ENCODE assay signal across 17 cellular contexts in the genomic region with DNA sequence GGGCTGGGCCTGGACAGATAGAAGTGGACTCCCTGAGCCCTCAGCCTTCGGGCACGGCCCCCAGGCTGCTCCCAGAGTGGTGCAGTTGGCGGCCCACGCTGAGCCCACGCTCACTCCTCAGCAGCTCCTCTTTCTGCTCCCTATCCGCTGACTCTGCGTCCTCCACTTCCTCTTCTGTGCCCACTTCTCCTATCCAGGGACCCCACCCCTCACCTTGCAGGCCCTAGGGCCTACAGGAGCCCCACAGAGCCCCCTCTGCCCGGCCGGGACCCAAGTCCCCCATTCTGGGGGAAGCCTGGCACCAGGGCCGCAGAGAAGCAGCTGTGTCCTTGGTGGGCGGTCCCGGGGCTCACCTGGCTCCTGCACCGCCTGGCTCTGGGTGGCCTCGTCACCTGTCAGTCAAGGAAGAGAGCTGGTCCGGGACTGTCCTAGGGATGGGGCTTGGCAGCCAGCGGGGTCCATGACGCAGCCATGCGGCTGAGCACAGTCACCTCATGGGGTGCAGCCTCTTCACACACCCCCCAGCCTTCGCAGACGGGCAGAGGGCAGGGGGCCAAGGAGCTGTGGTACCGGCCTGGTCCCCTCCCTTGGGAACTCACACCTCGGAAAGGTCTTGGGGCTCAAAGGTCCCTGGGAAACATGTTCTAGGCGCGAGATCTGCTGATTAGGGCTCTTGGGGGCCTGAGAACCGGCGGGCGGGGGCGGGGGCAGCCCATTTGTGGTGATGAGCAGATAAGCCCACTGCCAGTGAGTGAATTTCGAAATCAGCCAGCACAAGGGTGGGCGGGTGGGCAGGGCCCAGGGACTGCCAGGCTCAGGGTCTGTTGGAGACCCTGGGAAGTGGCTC. TPM values are rescaled to one million over a fixed set of nuclear protein-coding genes. Genes with fewer than 3 reads are reported as not detected.
DNase-seq lines count a peak whose midpoint lies in the region; FAIRE-seq and TF ChIP-seq lines count a peak whose summit lies in the region.
"Had no signal": no experiment of that assay in that cellular context is flagged by ENCODE, and none has a peak within 500 bp of the region (broad histone marks: within the 10 kb centered on the region; RNA-seq: fewer than 3 reads in every experiment).

No MANE protein-coding gene starts in this region.

- H3K4me1 ChIP-seq in duodenal mucosa (ENCODE audit: control insufficient read depth in 1 of 2, insufficient read depth in 2 of 2, low read length in 2 of 2), result peaks cover 63 to 65% of the 10 kb centered on the region in 2 donors

- DNase-seq in NOMO-1 (lab: John Stamatoyannopoulos, UW; ENCODE audit: unreplicated experiment in 2 of 2), result peak; percentile 49 to 74
- DNase-seq in NOMO-1 treated with dmso at 0.1 percent for 144 hours (lab: John Stamatoyannopoulos, UW; ENCODE audit: unreplicated experiment), result no peak
- DNase-seq in KBM-7, result peak; percentile 61
- DNase-seq in progenitor cell of endocrine pancreas (ENCODE audit: low spot score, unreplicated experiment), result peak; percentile 15
- DNase-seq in RKO (ENCODE audit: low spot score), result no peak
- no peak for DNase-seq in DMS79 (lab: John Stamatoyannopoulos, UW)
- no peak for DNase-seq in RCC 7860 (ENCODE audit: low spot score)
- DNase-seq: activated CD8-positive, alpha-beta T cell treated with anti-CD3 and anti-CD28 coated beads for 36 hours; activated naive CD8-positive, alpha-beta T cell treated with anti-CD3 and anti-CD28 coated beads, Interleukin-2, amount 50 U/mL, for 24 hours; NCI-H1092; NCI-H526 treated with DMSO at 0.1 percent for 48 hours; T-cell had no signal

- no peaks in the 10 kb centered on the region for H3K9me3 ChIP-seq in duodenal mucosa (ENCODE audit: control insufficient read depth in 1 of 2, low read length in 2 of 2)
- H3K9me3 ChIP-seq: right lobe of liver, tibial nerve had no signal

- H3K36me3 ChIP-seq in duodenal mucosa (ENCODE audit: control insufficient read depth in 1 of 2, insufficient read depth in 2 of 2, low read length in 2 of 2), result no peaks in the 10 kb centered on the region
- H3K36me3 ChIP-seq: right lobe of liver, tibial nerve had no signal

- no peak for TF ChIP-seq CTCF in progenitor cell of endocrine pancreas (IDR thresholded peaks at IDR 0.05; ENCODE audit: unreplicated experiment)

- H3K9me3 Mint-ChIP-seq in progenitor cell of endocrine pancreas (ENCODE audit: low read depth), result no peaks in the 10 kb centered on the region
- H3K9me3 Mint-ChIP-seq: activated CD8-positive, alpha-beta T cell treated with anti-CD3 and anti-CD28 coated beads for 36 hours; activated naive CD8-positive, alpha-beta T cell treated with anti-CD3 and anti-CD28 coated beads, Interleukin-2, amount 50 U/mL, for 24 hours; T-cell had no signal

- in situ Hi-C loops in KBM-7 (cut with MboI; ENCODE audit: low pct_unique_long_range_greater_than_20kb, low sequenced_read_pairs), result no loop called here

- H3K27ac Mint-ChIP-seq in progenitor cell of endocrine pancreas, result no peak overlapping the region
- H3K27ac Mint-ChIP-seq: activated CD8-positive, alpha-beta T cell treated with anti-CD3 and anti-CD28 coated beads for 36 hours; activated naive CD8-positive, alpha-beta T cell treated with anti-CD3 and anti-CD28 coated beads, Interleukin-2, amount 50 U/mL, for 24 hours; T-cell had no signal

- H3K27ac ChIP-seq in duodenal mucosa (ENCODE audit: low read depth, low read length), result no peak overlapping the region

- H3K4me3 Mint-ChIP-seq in progenitor cell of endocrine pancreas (ENCODE audit: low read depth), result no peak overlapping the region
- H3K4me3 Mint-ChIP-seq: activated CD8-positive, alpha-beta T cell treated with anti-CD3 and anti-CD28 coated beads for 36 hours; activated naive CD8-positive, alpha-beta T cell treated with anti-CD3 and anti-CD28 coated beads, Interleukin-2, amount 50 U/mL, for 24 hours; T-cell had no signal

- FAIRE-seq in RCC 7860 (lab: Jason Lieb, UNC), result no peak
- FAIRE-seq: G401.6 had no signal

- H3K4me3 ChIP-seq in duodenal mucosa (ENCODE audit: low read depth in 1 of 2, low read length in 2 of 2), result peak overlapping the region; percentile 48 to 62
- H3K4me3 ChIP-seq: right lobe of liver had no signal

- no peaks in the 10 kb centered on the region for H3K27me3 ChIP-seq in duodenal mucosa (ENCODE audit: control insufficient read depth in 1 of 2, insufficient read depth in 2 of 2, low read length in 2 of 2)

- H3K36me3 Mint-ChIP-seq in progenitor cell of endocrine pancreas (ENCODE audit: insufficient read depth), result no peaks in the 10 kb centered on the region
- H3K36me3 Mint-ChIP-seq: T-cell had no signal

- H3K27me3 Mint-ChIP-seq in progenitor cell of endocrine pancreas, result no peaks in the 10 kb centered on the region
- H3K27me3 Mint-ChIP-seq: activated CD8-positive, alpha-beta T cell treated with anti-CD3 and anti-CD28 coated beads for 36 hours; activated naive CD8-positive, alpha-beta T cell treated with anti-CD3 and anti-CD28 coated beads, Interleukin-2, amount 50 U/mL, for 24 hours; T-cell had no signal

- peaks cover 23% of the 10 kb centered on the region for H3K4me1 Mint-ChIP-seq in progenitor cell of endocrine pancreas (ENCODE audit: low read depth)

- H3K9ac ChIP-seq in duodenal mucosa (ENCODE audit: low read depth in 1 of 2, low read length in 2 of 2), result peak overlapping the region; percentile 54

RNA-seq across cellular contexts. Expression of a gene that starts 5.4 kb away (rescaled TPM):
- total RNA-seq in progenitor cell of endocrine pancreas, result 24.0 and 27.1 TPM in 2 replicates

RNA-seq across cellular contexts. Expression of a gene that starts 30.0 kb away (rescaled TPM):
- 8.0 and 8.5 TPM in 2 replicates for total RNA-seq in progenitor cell of endocrine pancreas

RNA-seq across cellular contexts. Expression of a gene that starts 52.4 kb away (rescaled TPM):
- total RNA-seq in progenitor cell of endocrine pancreas, result 62.3 and 63.3 TPM in 2 replicates

RNA-seq across cellular contexts. Expression of a gene that starts 56.4 kb away (rescaled TPM):
- total RNA-seq in progenitor cell of endocrine pancreas, result not detected in 2 replicates
- total RNA-seq: activated CD8-positive, alpha-beta T cell treated with anti-CD3 and anti-CD28 coated beads for 36 hours; dorsolateral prefrontal cortex; right lobe of liver; tibial nerve had no signal

Comparison
In these comparisons a context has a peak if more than half of its experiments do, and no peak if none do; other contexts are left out.
1. DNase-seq: peak in NOMO-1 (2 of 2), KBM-7 (single experiment) and progenitor cell of endocrine pancreas (single experiment); none in NOMO-1 treated with dmso at 0.1 percent for 144 hours (single experiment), RKO (single experiment), DMS79 (single experiment) and RCC 7860 (single experiment).